In the genomic region with DNA sequence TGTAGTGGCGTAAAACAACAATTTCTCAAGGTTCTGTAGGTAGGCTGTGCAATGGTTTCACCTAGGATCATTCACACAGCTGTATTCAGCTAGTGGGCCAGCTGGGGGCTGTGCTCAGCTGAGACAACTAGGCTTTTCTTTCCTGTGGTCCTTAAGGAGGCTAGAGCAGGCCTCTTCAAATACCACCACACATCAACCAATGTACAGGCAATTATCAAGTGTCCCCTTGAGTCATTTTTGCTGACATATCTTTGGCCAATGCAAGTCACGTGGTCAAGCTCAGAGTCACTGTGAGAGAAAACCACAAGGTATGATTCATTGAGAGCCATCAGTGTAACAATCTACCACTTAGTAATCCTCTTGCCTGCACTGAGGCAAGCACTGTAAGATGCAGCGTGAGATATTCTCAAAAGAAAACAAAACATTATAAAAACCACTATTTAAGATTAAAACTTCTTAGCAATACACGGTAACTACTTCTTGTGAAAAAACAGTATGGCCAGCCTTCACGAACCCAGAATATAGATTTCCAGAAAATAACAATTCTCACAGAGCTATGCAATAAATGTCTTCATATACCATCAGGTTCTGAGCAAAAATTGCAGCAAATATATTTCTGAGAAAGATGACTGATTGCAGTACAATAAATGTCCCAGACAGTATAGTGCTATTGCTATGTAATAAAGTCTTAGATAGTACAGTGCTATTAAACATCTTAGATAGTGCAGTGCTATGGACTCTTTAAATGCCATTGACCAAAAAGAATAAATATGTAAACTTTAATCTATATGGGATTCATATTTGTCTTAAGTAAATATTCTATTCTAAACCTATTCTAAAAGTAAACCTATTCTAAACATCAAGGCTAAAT, we compare ENCODE assay signal across 1 cellular context.
TF ChIP-seq lines count a peak whose summit lies in the region.

No MANE protein-coding gene starts in this region.

TF ChIP-seq in HepG2, 621 proteins besides CTCF, POLR2A, EP300 and RAD21:
- no peak for TF ChIP-seq MAZ (IDR thresholded peaks at IDR 0.05; ENCODE audit: borderline replicate concordance, low read depth, low read length)
- no peak for TF ChIP-seq MAZ (CRISPR knock-in tag; IDR thresholded peaks at IDR 0.05; ENCODE audit: low read depth)
- no peak for TF ChIP-seq KLF6 (CRISPR knock-in tag; IDR thresholded peaks at IDR 0.05)
- TF ChIP-seq, protein P1, sequence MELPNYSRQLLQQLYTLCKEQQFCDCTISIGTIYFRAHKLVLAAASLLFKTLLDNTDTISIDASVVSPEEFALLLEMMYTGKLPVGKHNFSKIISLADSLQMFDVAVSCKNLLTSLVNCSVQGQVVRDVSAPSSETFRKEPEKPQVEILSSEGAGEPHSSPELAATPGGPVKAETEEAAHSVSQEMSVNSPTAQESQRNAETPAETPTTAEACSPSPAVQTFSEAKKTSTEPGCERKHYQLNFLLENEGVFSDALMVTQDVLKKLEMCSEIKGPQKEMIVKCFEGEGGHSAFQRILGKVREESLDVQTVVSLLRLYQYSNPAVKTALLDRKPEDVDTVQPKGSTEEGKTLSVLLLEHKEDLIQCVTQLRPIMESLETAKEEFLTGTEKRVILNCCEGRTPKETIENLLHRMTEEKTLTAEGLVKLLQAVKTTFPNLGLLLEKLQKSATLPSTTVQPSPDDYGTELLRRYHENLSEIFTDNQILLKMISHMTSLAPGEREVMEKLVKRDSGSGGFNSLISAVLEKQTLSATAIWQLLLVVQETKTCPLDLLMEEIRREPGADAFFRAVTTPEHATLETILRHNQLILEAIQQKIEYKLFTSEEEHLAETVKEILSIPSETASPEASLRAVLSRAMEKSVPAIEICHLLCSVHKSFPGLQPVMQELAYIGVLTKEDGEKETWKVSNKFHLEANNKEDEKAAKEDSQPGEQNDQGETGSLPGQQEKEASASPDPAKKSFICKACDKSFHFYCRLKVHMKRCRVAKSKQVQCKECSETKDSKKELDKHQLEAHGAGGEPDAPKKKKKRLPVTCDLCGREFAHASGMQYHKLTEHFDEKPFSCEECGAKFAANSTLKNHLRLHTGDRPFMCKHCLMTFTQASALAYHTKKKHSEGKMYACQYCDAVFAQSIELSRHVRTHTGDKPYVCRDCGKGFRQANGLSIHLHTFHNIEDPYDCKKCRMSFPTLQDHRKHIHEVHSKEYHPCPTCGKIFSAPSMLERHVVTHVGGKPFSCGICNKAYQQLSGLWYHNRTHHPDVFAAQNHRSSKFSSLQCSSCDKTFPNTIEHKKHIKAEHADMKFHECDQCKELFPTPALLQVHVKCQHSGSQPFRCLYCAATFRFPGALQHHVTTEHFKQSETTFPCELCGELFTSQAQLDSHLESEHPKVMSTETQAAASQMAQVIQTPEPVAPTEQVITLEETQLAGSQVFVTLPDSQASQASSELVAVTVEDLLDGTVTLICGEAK (IDR thresholded peaks at IDR 0.05) = no peak
- TF ChIP-seq, protein P1 (CRISPR knock-in tag; IDR thresholded peaks at IDR 0.05) = no peak
- TF ChIP-seq ZNF496 (CRISPR knock-in tag; IDR thresholded peaks at IDR 0.05; ENCODE audit: insufficient replicate concordance) = no peak
- no peak for TF ChIP-seq MLLT10 (CRISPR knock-in tag; IDR thresholded peaks at IDR 0.05)
- TF ChIP-seq NFRKB (IDR thresholded peaks at IDR 0.05) = no peak
- TF ChIP-seq FLYWCH1 (CRISPR knock-in tag; IDR thresholded peaks at IDR 0.05) = no peak
- no peak for TF ChIP-seq SIX1 (CRISPR knock-in tag; IDR thresholded peaks at IDR 0.05; ENCODE audit: borderline replicate concordance)
- no peak for TF ChIP-seq FOXJ3 (CRISPR knock-in tag; IDR thresholded peaks at IDR 0.05; ENCODE audit: borderline replicate concordance)
- no peak for TF ChIP-seq SIN3A (IDR thresholded peaks at IDR 0.05; ENCODE audit: borderline replicate concordance, low read depth, low read length)
- TF ChIP-seq RBM22 (optimal IDR thresholded peaks at IDR 0.05; ENCODE audit: low read length) = no peak
- TF ChIP-seq, protein P2, sequence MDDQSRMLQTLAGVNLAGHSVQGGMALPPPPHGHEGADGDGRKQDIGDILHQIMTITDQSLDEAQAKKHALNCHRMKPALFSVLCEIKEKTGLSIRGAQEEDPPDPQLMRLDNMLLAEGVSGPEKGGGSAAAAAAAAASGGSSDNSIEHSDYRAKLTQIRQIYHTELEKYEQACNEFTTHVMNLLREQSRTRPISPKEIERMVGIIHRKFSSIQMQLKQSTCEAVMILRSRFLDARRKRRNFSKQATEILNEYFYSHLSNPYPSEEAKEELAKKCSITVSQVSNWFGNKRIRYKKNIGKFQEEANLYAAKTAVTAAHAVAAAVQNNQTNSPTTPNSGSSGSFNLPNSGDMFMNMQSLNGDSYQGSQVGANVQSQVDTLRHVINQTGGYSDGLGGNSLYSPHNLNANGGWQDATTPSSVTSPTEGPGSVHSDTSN (CRISPR knock-in tag; IDR thresholded peaks at IDR 0.05; ENCODE audit: borderline replicate concordance) = no peak
- TF ChIP-seq BHLHE40 (IDR thresholded peaks at IDR 0.05; ENCODE audit: low read length) = no peak
